1 cellular context compared by ENCODE assay signal in the genomic region with DNA sequence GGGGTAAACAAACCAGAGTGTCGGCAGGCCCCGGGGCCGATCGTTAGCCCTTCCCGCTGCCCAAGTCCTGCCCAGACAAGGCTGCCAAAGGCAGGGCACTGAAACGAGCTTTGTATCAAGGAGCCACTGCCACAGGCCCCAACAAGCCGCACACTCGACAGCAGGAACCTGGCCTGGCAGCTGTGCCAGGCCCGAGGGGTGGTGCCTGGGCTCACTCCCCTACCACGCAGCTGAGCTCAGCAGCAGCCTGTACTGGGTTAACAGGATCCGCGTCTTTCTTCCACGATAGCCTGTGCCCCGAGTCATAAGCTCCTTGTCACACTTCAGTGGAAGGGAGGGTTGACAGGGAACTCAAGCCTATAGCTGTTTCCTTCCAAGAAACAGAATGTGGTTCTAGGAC.
TF ChIP-seq lines count a peak whose summit lies in the region.

No MANE protein-coding gene starts in this region.

TF ChIP-seq in IMR-90, 13 proteins besides CTCF, POLR2A, EP300 and RAD21 (continued from another document):
- TF ChIP-seq SMC3 (IDR thresholded peaks at IDR 0.05; ENCODE audit: low read depth, low read length) (no peak), MXI1 (IDR thresholded peaks at IDR 0.05; ENCODE audit: borderline replicate concordance, low read depth, low read length) (no peak)
- TF ChIP-seq, protein P1, sequence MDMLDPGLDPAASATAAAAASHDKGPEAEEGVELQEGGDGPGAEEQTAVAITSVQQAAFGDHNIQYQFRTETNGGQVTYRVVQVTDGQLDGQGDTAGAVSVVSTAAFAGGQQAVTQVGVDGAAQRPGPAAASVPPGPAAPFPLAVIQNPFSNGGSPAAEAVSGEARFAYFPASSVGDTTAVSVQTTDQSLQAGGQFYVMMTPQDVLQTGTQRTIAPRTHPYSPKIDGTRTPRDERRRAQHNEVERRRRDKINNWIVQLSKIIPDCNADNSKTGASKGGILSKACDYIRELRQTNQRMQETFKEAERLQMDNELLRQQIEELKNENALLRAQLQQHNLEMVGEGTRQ (IDR thresholded peaks at IDR 0.05; ENCODE audit: low read depth, low read length), result no peak
